In genomic region chr3:65448120-65448519, GRCh38 we compare ENCODE assay signal across 25 cellular contexts.
"Had no signal": no experiment of that assay in that cellular context is flagged by ENCODE, and none has a peak within 500 bp of the region (broad histone marks: within the 10 kb centered on the region; RNA-seq: fewer than 3 reads in every experiment).

No MANE protein-coding gene starts in this region.

- H3K27ac ChIP-seq: esophagus muscularis mucosa, foreskin keratinocyte, heart left ventricle, pancreas, prostate gland, sigmoid colon, suprapubic skin, tibial nerve, WERI-Rb-1 had no signal

- H3K4me3 ChIP-seq: esophagus muscularis mucosa, heart left ventricle, pancreas, prostate gland, sigmoid colon, smooth muscle cell, suprapubic skin, tibial nerve had no signal

- H3K4me1 ChIP-seq: esophagus muscularis mucosa, foreskin keratinocyte, pancreas, prostate gland, sigmoid colon, suprapubic skin, tibial nerve had no signal

- H3K36me3 ChIP-seq: pancreas, prostate gland, suprapubic skin had no signal

- H3K9me3 ChIP-seq: esophagus muscularis mucosa, heart left ventricle, pancreas, prostate gland, sigmoid colon, suprapubic skin, tibial nerve had no signal

- ATAC-seq: activated CD4-positive, CD25-positive, alpha-beta regulatory T cell treated with anti-CD3 and anti-CD28 coated beads, Interleukin-2, amount 50 U/mL, for 24 hours; activated naive CD8-positive, alpha-beta T cell treated with anti-CD3 and anti-CD28 coated beads, Interleukin-2, amount 50 U/mL, for 24 hours; foreskin keratinocyte; heart left ventricle; naive thymus-derived CD4-positive, alpha-beta T cell; pancreas had no signal

- H3K27me3 ChIP-seq: esophagus muscularis mucosa, foreskin keratinocyte, heart left ventricle, pancreas, sigmoid colon, suprapubic skin, tibial nerve had no signal

- H3K4me2 ChIP-seq: smooth muscle cell had no signal

- DNase-seq: activated CD4-positive, alpha-beta T cell treated with anti-CD3 and anti-CD28 coated beads for 48 hours; activated CD4-positive, alpha-beta T cell treated with anti-CD3 and anti-CD28 coated beads, Interleukin-2, amount 50 U/mL, for 48 hours; activated CD8-positive, alpha-beta memory T cell treated with anti-CD3 and anti-CD28 coated beads for 24 hours; activated effector memory CD4-positive, alpha-beta T cell treated with anti-CD3 and anti-CD28 coated beads, Interleukin-2, amount 50 U/mL, for 16 hours; activated naive CD8-positive, alpha-beta T cell treated with anti-CD3 and anti-CD28 coated beads, Interleukin-2, amount 50 U/mL, for 24 hours; amygdala; central memory CD4-positive, alpha-beta T cell; heart left ventricle; hypothalamus; immature natural killer cell; midbrain; naive thymus-derived CD4-positive, alpha-beta T cell; nucleus accumbens; pancreas; sigmoid colon; stimulated activated CD4-positive, alpha-beta T cell treated with anti-CD3 and anti-CD28 coated beads, Interleukin-2, amount 100 ng/mL, for 24 hours; stimulated activated naive CD4-positive, alpha-beta T cell; WERI-Rb-1 had no signal
